15 cellular contexts compared by ENCODE assay signal in genomic region chr9:124215956-124216355, GRCh38. TPM values are rescaled to one million over a fixed set of nuclear protein-coding genes. Genes with fewer than 3 reads are reported as not detected.
DNase-seq lines count a peak whose midpoint lies in the region; ATAC-seq lines count a peak whose summit lies in the region.
"Had no signal": no experiment of that assay in that cellular context is flagged by ENCODE, and none has a peak within 500 bp of the region (broad histone marks: within the 10 kb centered on the region; RNA-seq: fewer than 3 reads in every experiment).

No MANE protein-coding gene starts in this region.

- no peaks in the 10 kb centered on the region for H3K36me3 ChIP-seq in Karpas-422 (ENCODE audit: insufficient read depth, low read length)
- H3K36me3 ChIP-seq: WERI-Rb-1 had no signal

- DNase-seq in T-helper 1 cell, result no peak
- no peak for DNase-seq in Karpas-422
- DNase-seq in activated naive CD8-positive, alpha-beta T cell treated with anti-CD3 and anti-CD28 coated beads for 36 hours, result no peak
- peak; percentile 47 for DNase-seq in sciatic nerve (ENCODE audit: low spot score)
- DNase-seq in T-helper 9 cell, result no peak
- DNase-seq: activated T-cell treated with anti-CD3 and anti-CD28 coated beads, Interleukin-2, amount 50 U/mL, for 1 hour; cortex of kidney; NCI-H1436; NCI-H345; small intestine; WERI-Rb-1 had no signal

- peak overlapping the region; percentile 89 for H3K27ac Mint-ChIP-seq in T-helper 1 cell treated with Interleukin-12 subunit alpha and Interleukin-12 subunit beta and Interleukin-4 antibody, amounts not matched to agents 30 μg/mL and 1 μg/mL, for 36 hours
- H3K27ac Mint-ChIP-seq in activated naive CD8-positive, alpha-beta T cell treated with anti-CD3 and anti-CD28 coated beads for 36 hours, result peak overlapping the region; percentile 82

- H3K4me1 ChIP-seq in Karpas-422 (ENCODE audit: low read length), result peaks cover 94% of the 10 kb centered on the region

- 0 out of 2 replicates have a peak overlapping the region, but pooled peaks have one; percentile 31 for H3K4me3 ChIP-seq in Karpas-422 (ENCODE audit: low read length)

- peak overlapping the region; percentile 58 for H3K4me2 ChIP-seq in Karpas-422 (ENCODE audit: low read depth, low read length, poor library complexity, severe bottlenecking)

- no peaks in the 10 kb centered on the region for H3K27me3 ChIP-seq in Karpas-422 (ENCODE audit: low read length)

- H3K9me3 Mint-ChIP-seq in T-helper 1 cell treated with Interleukin-12 subunit alpha and Interleukin-12 subunit beta and Interleukin-4 antibody, amounts not matched to agents 30 μg/mL and 1 μg/mL, for 36 hours, result no peaks in the 10 kb centered on the region
- H3K9me3 Mint-ChIP-seq in activated naive CD8-positive, alpha-beta T cell treated with anti-CD3 and anti-CD28 coated beads for 36 hours, result no peaks in the 10 kb centered on the region

- H3K79me2 ChIP-seq in Karpas-422 (ENCODE audit: low read length), result no peaks in the 10 kb centered on the region

- peaks cover 52% of the 10 kb centered on the region for H3K4me1 Mint-ChIP-seq in T-helper 1 cell treated with Interleukin-12 subunit alpha and Interleukin-12 subunit beta and Interleukin-4 antibody, amounts not matched to agents 30 μg/mL and 1 μg/mL, for 36 hours (ENCODE audit: low read depth)
- H3K4me1 Mint-ChIP-seq in activated naive CD8-positive, alpha-beta T cell treated with anti-CD3 and anti-CD28 coated beads for 36 hours, result peaks cover 60% of the 10 kb centered on the region

- no peaks in the 10 kb centered on the region for H3K9me2 ChIP-seq in Karpas-422 (replicated peaks; ENCODE audit: insufficient read depth, low read length)

- H3K36me3 Mint-ChIP-seq in T-helper 1 cell treated with Interleukin-12 subunit alpha and Interleukin-12 subunit beta and Interleukin-4 antibody, amounts not matched to agents 30 μg/mL and 1 μg/mL, for 36 hours (ENCODE audit: low read depth), result peaks cover 1% of the 10 kb centered on the region
- H3K36me3 Mint-ChIP-seq in activated naive CD8-positive, alpha-beta T cell treated with anti-CD3 and anti-CD28 coated beads for 36 hours, result no peaks in the 10 kb centered on the region

- no peak for ATAC-seq in sciatic nerve
- no peak for ATAC-seq in HG03469 (IDR thresholded peaks at IDR 0.05; ENCODE audit: unreplicated experiment)
- no peak for ATAC-seq in GM18870 (IDR thresholded peaks at IDR 0.05; ENCODE audit: unreplicated experiment)

- H3K27me3 Mint-ChIP-seq in T-helper 1 cell treated with Interleukin-12 subunit alpha and Interleukin-12 subunit beta and Interleukin-4 antibody, amounts not matched to agents 30 μg/mL and 1 μg/mL, for 36 hours (ENCODE audit: low read depth), result peaks cover 6% of the 10 kb centered on the region
- H3K27me3 Mint-ChIP-seq in activated naive CD8-positive, alpha-beta T cell treated with anti-CD3 and anti-CD28 coated beads for 36 hours, result peaks cover 6% of the 10 kb centered on the region

- H3K4me3 Mint-ChIP-seq in T-helper 1 cell treated with Interleukin-12 subunit alpha and Interleukin-12 subunit beta and Interleukin-4 antibody, amounts not matched to agents 30 μg/mL and 1 μg/mL, for 36 hours, result no peak overlapping the region
- no peak overlapping the region for H3K4me3 Mint-ChIP-seq in activated naive CD8-positive, alpha-beta T cell treated with anti-CD3 and anti-CD28 coated beads for 36 hours

- H3K9me3 ChIP-seq in Karpas-422 (ENCODE audit: low read length), result no peaks in the 10 kb centered on the region

- H2AFZ ChIP-seq in Karpas-422 (ENCODE audit: low read length), result no peak overlapping the region

- peak overlapping the region; percentile 96 for H3K27ac ChIP-seq in Karpas-422 (ENCODE audit: low read length)
- H3K27ac ChIP-seq: 22Rv1, WERI-Rb-1 had no signal

- H4K20me1 ChIP-seq in Karpas-422 (ENCODE audit: insufficient read depth, low read depth, low read length), result no peaks in the 10 kb centered on the region

- intact Hi-C loops in sciatic nerve (cut with DNase I), result no loop called here

- H3K9ac ChIP-seq in Karpas-422 (ENCODE audit: low read length), result peak overlapping the region; percentile 70

RNA-seq across cellular contexts. Expression of gene NEK6, which starts 41.8 kb away (rescaled TPM):
- total RNA-seq in Karpas-422 (2014; rRNA removed; shearing (Covaris generic); ENCODE audit: low replicate concordance), result 77.9 and 93.3 TPM in 2 replicates
- 10 to 100 TPM; 18.8 to 19.4 TPM for total RNA-seq in activated naive CD8-positive, alpha-beta T cell treated with anti-CD3 and anti-CD28 coated beads for 36 hours
- 103 TPM for total RNA-seq in sciatic nerve
